ENCODE assay signal across 19 cellular contexts in the genomic region with DNA sequence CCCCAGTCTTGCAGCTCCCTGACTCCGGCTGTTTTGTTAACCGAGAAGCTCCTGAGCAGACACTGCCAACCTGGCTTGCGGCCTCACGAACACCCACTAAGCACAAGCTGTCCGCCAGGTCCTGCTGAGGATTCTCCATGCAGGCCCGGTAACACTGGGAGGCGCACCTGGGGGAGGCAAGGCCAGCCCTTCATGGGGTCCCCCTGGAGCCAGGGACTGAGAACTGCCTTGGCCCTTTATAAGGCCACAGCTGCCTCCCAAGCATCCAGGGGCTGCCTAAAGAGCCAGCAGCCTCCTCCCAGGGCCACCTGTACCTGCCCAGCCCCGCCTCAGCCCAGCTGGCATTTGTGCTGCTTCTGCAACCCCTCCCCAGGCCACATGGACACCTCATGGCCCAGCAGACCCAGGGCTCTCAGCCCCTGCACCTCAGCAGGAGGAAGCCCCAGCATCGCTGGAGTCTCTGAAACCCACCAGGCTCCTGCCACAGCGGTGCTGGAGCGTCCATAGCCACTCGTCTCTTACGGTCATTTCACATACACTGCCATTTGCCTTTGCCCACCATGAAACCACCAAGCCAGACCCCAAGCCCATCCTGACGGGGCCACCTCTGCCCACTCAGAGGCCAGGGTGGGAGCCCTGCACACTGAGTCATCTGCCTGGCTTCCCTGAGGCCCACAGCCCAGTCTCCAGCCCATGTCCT.
A peak's percentile ranks its signal among the peaks of the same experiment; 100 is the strongest.
DNase-seq lines count a peak whose midpoint lies in the region; ATAC-seq and TF ChIP-seq lines count a peak whose summit lies in the region.
"Had no signal": no experiment of that assay in that cellular context is flagged by ENCODE, and none has a peak within 500 bp of the region (broad histone marks: within the 10 kb centered on the region; RNA-seq: fewer than 3 reads in every experiment).

No MANE protein-coding gene starts in this region.

- no peak overlapping the region for H3K4me3 ChIP-seq in endodermal cell (ENCODE audit: low read length)
- H3K4me3 ChIP-seq: GM23248, SJCRH30 had no signal

- H3K4me3 Mint-ChIP-seq in T-helper 17 cell (no peak overlapping the region), endodermal cell (no peak overlapping the region)

- H3K4me1 Mint-ChIP-seq in T-helper 17 cell (peaks cover 5% of the 10 kb centered on the region), endodermal cell (no peaks in the 10 kb centered on the region)

- H3K27ac ChIP-seq in endodermal cell (ENCODE audit: low read depth, low read length) = no peak overlapping the region
- H3K27ac ChIP-seq: GM23248, SJCRH30 had no signal

- H3K27ac Mint-ChIP-seq in T-helper 17 cell (peak overlapping the region; percentile 51), endodermal cell (peak overlapping the region; percentile 66)

- intact Hi-C loops in posterior vena cava (cut with DNase I) = loop anchor here in 1 of 2 donors (10.0 kb wide), 1 partner anchor 395 kb away; no protein-coding TSS in a partner anchor

- DNase-seq in D341Med (ENCODE audit: low spot score) (peak; percentile 21), T-helper 17 cell (no peak), endodermal cell (peak; percentile 49), posterior vena cava (ENCODE audit: low spot score) (peak; percentile 62), AML-193 (lab: John Stamatoyannopoulos, UW) (no peak), NCI-H510A treated with DMSO at 0.1 percent for 48 hours (lab: John Stamatoyannopoulos, UW) (no peak)
- no peak for DNase-seq in activated CD4-positive, alpha-beta T cell treated with anti-CD3 and anti-CD28 coated beads, Interleukin-2, amount 50 U/mL, for 48 hours
- no peak for DNase-seq in NK-92 treated with Interleukin-12 subunit alpha and Interleukin-12 subunit beta, amount 100 ng/mL, for 24 hours (lab: John Stamatoyannopoulos, UW)
- DNase-seq: ACHN, DMS 273 treated with DMSO at 0.1 percent for 48 hours, GDM1, GM23248, KBM-7, NCI-H1417, NCI-H187, NCI-H2107, NCI-H510A, SJCRH30 had no signal

- no peak overlapping the region for H3K9ac ChIP-seq in endodermal cell (ENCODE audit: extremely low read depth, low read length, poor library complexity, severe bottlenecking)
- H3K9ac ChIP-seq: GM23248 had no signal

- H3K36me3 Mint-ChIP-seq in T-helper 17 cell (ENCODE audit: low read depth) = no peaks in the 10 kb centered on the region
- peaks cover 13% of the 10 kb centered on the region for H3K36me3 Mint-ChIP-seq in endodermal cell (ENCODE audit: low read depth)

- H3K9me3 Mint-ChIP-seq in endodermal cell = no peaks in the 10 kb centered on the region

- H3K36me3 ChIP-seq in endodermal cell (ENCODE audit: control insufficient read depth, insufficient read depth, low read length) = no peaks in the 10 kb centered on the region
- H3K36me3 ChIP-seq: SJCRH30 had no signal

- no peaks in the 10 kb centered on the region for H3K9me3 ChIP-seq in T-helper 17 cell (ENCODE audit: control insufficient read depth, low read length, poor library complexity, severe bottlenecking)
- H3K9me3 ChIP-seq in endodermal cell (ENCODE audit: control insufficient read depth, low read length) = no peaks in the 10 kb centered on the region
- H3K9me3 ChIP-seq: SJCRH30 had no signal

- no peaks in the 10 kb centered on the region for H3K27me3 ChIP-seq in endodermal cell (ENCODE audit: control insufficient read depth, insufficient read depth, low read length, poor library complexity, severe bottlenecking)
- H3K27me3 ChIP-seq: SJCRH30 had no signal

- ATAC-seq in T-helper 17 cell = no peak
- ATAC-seq: HepG2 had no signal

- no peaks in the 10 kb centered on the region for H3K27me3 Mint-ChIP-seq in T-helper 17 cell
- H3K27me3 Mint-ChIP-seq in endodermal cell (ENCODE audit: insufficient read depth) = no peaks in the 10 kb centered on the region

- no peaks in the 10 kb centered on the region for H3K4me1 ChIP-seq in endodermal cell (ENCODE audit: control insufficient read depth, insufficient read depth, low read length)
- H3K4me1 ChIP-seq: SJCRH30 had no signal

- no peak for TF ChIP-seq CTCF in endodermal cell (conservative IDR thresholded peaks at IDR 0.05)

- WGBS in endodermal cell (ENCODE audit: insufficient coverage in 1 of 2, insufficient read length in 1 of 2), 2 experiments = 92 to 95% methylated on average over 9 to 14 of the region's 14 CpGs

Comparison
In these comparisons a context has a peak if more than half of its experiments do, and no peak if none do; other contexts are left out.
1. DNase-seq: peak in D341Med (single experiment), endodermal cell (single experiment) and posterior vena cava (single experiment); none in T-helper 17 cell (0 of 3), AML-193 (0 of 2), NCI-H510A treated with DMSO at 0.1 percent for 48 hours (single experiment), activated CD4-positive, alpha-beta T cell treated with anti-CD3 and anti-CD28 coated beads, Interleukin-2, amount 50 U/mL, for 48 hours (0 of 2) and NK-92 treated with Interleukin-12 subunit alpha and Interleukin-12 subunit beta, amount 100 ng/mL, for 24 hours (single experiment).